ENCODE assay signal across 19 cellular contexts in genomic region chr21:42112857-42113256, GRCh38. TPM values are rescaled to one million over a fixed set of nuclear protein-coding genes. Genes with fewer than 3 reads are reported as not detected.
A peak's percentile ranks its signal among the peaks of the same experiment; 100 is the strongest.
DNase-seq lines count a peak whose midpoint lies in the region; ATAC-seq, FAIRE-seq and TF ChIP-seq lines count a peak whose summit lies in the region.
"Had no signal": no experiment of that assay in that cellular context is flagged by ENCODE, and none has a peak within 500 bp of the region (broad histone marks: within the 10 kb centered on the region; RNA-seq: fewer than 3 reads in every experiment).

No MANE protein-coding gene starts in this region.

- no peak overlapping the region for H3K4me3 ChIP-seq in kidney (ENCODE audit: low read length in 2 of 2)
- H3K4me3 ChIP-seq in body of pancreas = no peak overlapping the region
- H3K4me3 ChIP-seq: gastroesophageal sphincter, HAP-1 had no signal

- no peaks in the 10 kb centered on the region for H3K27me3 ChIP-seq in body of pancreas

- DNase-seq in Daoy (ENCODE audit: low read depth) = peak; percentile 43
- DNase-seq in NCI-H446 treated with DMSO at 0.1 percent for 48 hours (lab: John Stamatoyannopoulos, UW) = peak; percentile 45
- peak in 11 of 61 donors; percentile 10 to 69 (median 33) for DNase-seq in caudate nucleus (lab: John Stamatoyannopoulos, UW)
- peak; percentile 18 for DNase-seq in kidney
- DNase-seq in NCI-H187 treated with DMSO at 0.1 percent for 48 hours (lab: John Stamatoyannopoulos, UW) = no peak
- DNase-seq in body of pancreas = no peak
- no peak for DNase-seq in activated CD8-positive, alpha-beta memory T cell treated with anti-CD3 and anti-CD28 coated beads, Interleukin-2, amount 50 U/mL, for 48 hours
- no peak for DNase-seq in NCI-H748 treated with DMSO at 0.1 percent for 48 hours (lab: John Stamatoyannopoulos, UW)
- DNase-seq: activated CD4-positive, alpha-beta T cell treated with anti-CD3 and anti-CD28 coated beads, Interleukin-2, amount 10 ng/mL, durations not matched to agents 7 days and 5 days; activated T-cell treated with anti-CD3 and anti-CD28 coated beads, Interleukin-2, amount 50 U/mL, for 72 hours; anterior cingulate cortex; effector memory CD8-positive, alpha-beta T cell; NCI-H1436; NCI-H82; stimulated activated CD4-positive, alpha-beta T cell treated with anti-CD3 and anti-CD28 coated beads, Interleukin-12 subunit alpha, Interleukin-12 subunit beta, amount 100 ng/mL, for 4 hours had no signal

- H3K9me3 ChIP-seq in kidney (ENCODE audit: control insufficient read depth in 1 of 2, low read length in 2 of 2) (no peaks in the 10 kb centered on the region), body of pancreas (no peaks in the 10 kb centered on the region)
- H3K9me3 ChIP-seq: gastroesophageal sphincter, HAP-1 had no signal

- FAIRE-seq in kidney (lab: Jason Lieb, UNC) = no peak
- FAIRE-seq: keratinocyte had no signal

- H3K9ac ChIP-seq in kidney (ENCODE audit: low read length in 2 of 2) = no peak overlapping the region
- H3K9ac ChIP-seq: parathyroid adenoma had no signal

- intact Hi-C loops in kidney (cut with DNase I) = loop anchor here (10.0 kb wide), 1 partner anchor 288 kb away; no protein-coding TSS in a partner anchor
- intact Hi-C loops in body of pancreas (cut with DNase I) = loop anchor here (10.0 kb wide), 1 partner anchor 508 kb away; no protein-coding TSS in a partner anchor

- H3K4me1 ChIP-seq in kidney (ENCODE audit: control insufficient read depth in 1 of 2, insufficient read depth in 1 of 2, low read depth in 1 of 2, low read length in 2 of 2) (no peaks in the 10 kb centered on the region), body of pancreas (peaks cover 7% of the 10 kb centered on the region)
- H3K4me1 ChIP-seq: HAP-1, parathyroid adenoma had no signal

- no peak for TF ChIP-seq POLR2A in body of pancreas (IDR thresholded peaks at IDR 0.05)

- TF ChIP-seq CTCF in kidney (IDR thresholded peaks at IDR 0.05; ENCODE audit: borderline replicate concordance, extremely low read depth, insufficient read depth) (no peak), body of pancreas (IDR thresholded peaks at IDR 0.05) (no peak)

- 62 to 65% methylated on average over 4 of the region's 4 CpGs for WGBS in body of pancreas, 2 donors

- no peak for ATAC-seq in body of pancreas
- ATAC-seq: activated T-cell treated with anti-CD3 and anti-CD28 coated beads, Interleukin-2, amount 50 U/mL, for 72 hours; effector memory CD8-positive, alpha-beta T cell; gastroesophageal sphincter had no signal

- no peaks in the 10 kb centered on the region for H3K36me3 ChIP-seq in kidney (ENCODE audit: control insufficient read depth in 1 of 2, insufficient read depth in 2 of 2, low read length in 2 of 2)
- no peaks in the 10 kb centered on the region for H3K36me3 ChIP-seq in body of pancreas (replicated peaks in 1 of 2; ENCODE audit: insufficient read depth in 1 of 2, low read depth in 2 of 2)
- H3K36me3 ChIP-seq: gastroesophageal sphincter, HAP-1 had no signal

- H3K27ac ChIP-seq in caudate nucleus (ENCODE audit: low read depth, low read length) = peak overlapping the region; percentile 28
- H3K27ac ChIP-seq in kidney (ENCODE audit: low read depth in 2 of 2, low read length in 2 of 2) = no peak overlapping the region
- H3K27ac ChIP-seq in body of pancreas = no peak overlapping the region
- H3K27ac ChIP-seq: gastroesophageal sphincter, parathyroid adenoma had no signal

RNA-seq across cellular contexts. Expression of gene UMODL1, which starts 41.7 kb away (rescaled TPM):
- total RNA-seq in Daoy (2014; rRNA removed; shearing (Covaris generic)) = 0.24 and 0.80 TPM in 2 replicates
- not detected for total RNA-seq in kidney
- 0.39 TPM for polyA plus RNA-seq in kidney (ENCODE audit: insufficient read depth, low read depth, low replicate concordance)
- total RNA-seq in body of pancreas = not detected
- total RNA-seq: gastroesophageal sphincter had no signal

Comparison
In these comparisons a context has a peak if more than half of its experiments do, and no peak if none do; other contexts are left out.
1. DNase-seq: peak in Daoy (single experiment), NCI-H446 treated with DMSO at 0.1 percent for 48 hours (single experiment) and kidney (single experiment); none in NCI-H187 treated with DMSO at 0.1 percent for 48 hours (single experiment), body of pancreas (0 of 4), activated CD8-positive, alpha-beta memory T cell treated with anti-CD3 and anti-CD28 coated beads, Interleukin-2, amount 50 U/mL, for 48 hours (single experiment) and NCI-H748 treated with DMSO at 0.1 percent for 48 hours (single experiment).